In genomic region chr5:17519508-17519907, GRCh38 we compare ENCODE assay signal across 15 cellular contexts. TPM values are rescaled to one million over a fixed set of nuclear protein-coding genes. Genes with fewer than 3 reads are reported as not detected.
"Had no signal": no experiment of that assay in that cellular context is flagged by ENCODE, and none has a peak within 500 bp of the region (broad histone marks: within the 10 kb centered on the region; RNA-seq: fewer than 3 reads in every experiment).

No MANE protein-coding gene starts in this region.

RNA-seq across cellular contexts. Expression of gene TAF11L3, which starts 1.3 kb away (rescaled TPM):
- total RNA-seq: stomach, subcutaneous adipose tissue, suprapubic skin, temporal lobe, testis, thoracic aorta, thyroid gland, tibial nerve, transverse colon, upper lobe of left lung, upper lobe of right lung, ureter, urinary bladder, uterus, vagina had no signal

RNA-seq across cellular contexts. Expression of gene TAF11L4, which starts 2.1 kb away (rescaled TPM):
- total RNA-seq: stomach, subcutaneous adipose tissue, suprapubic skin, temporal lobe, testis, thoracic aorta, thyroid gland, tibial nerve, transverse colon, upper lobe of left lung, upper lobe of right lung, ureter, urinary bladder, uterus, vagina had no signal

RNA-seq across cellular contexts. Expression of gene TAF11L5, which starts 5.5 kb away (rescaled TPM):
- total RNA-seq: stomach, subcutaneous adipose tissue, suprapubic skin, temporal lobe, testis, thoracic aorta, thyroid gland, tibial nerve, transverse colon, upper lobe of left lung, upper lobe of right lung, ureter, urinary bladder, uterus, vagina had no signal

RNA-seq across cellular contexts. Expression of gene TAF11L6, which starts 9.0 kb away (rescaled TPM):
- total RNA-seq: stomach, subcutaneous adipose tissue, suprapubic skin, temporal lobe, testis, thoracic aorta, thyroid gland, tibial nerve, transverse colon, upper lobe of left lung, upper lobe of right lung, ureter, urinary bladder, uterus, vagina had no signal

RNA-seq across cellular contexts. Expression of gene TAF11L2, which starts 21.5 kb away (rescaled TPM):
- total RNA-seq: stomach, subcutaneous adipose tissue, suprapubic skin, temporal lobe, testis, thoracic aorta, thyroid gland, tibial nerve, transverse colon, upper lobe of left lung, upper lobe of right lung, ureter, urinary bladder, uterus, vagina had no signal
